10 cellular contexts compared by ENCODE assay signal in the genomic region with DNA sequence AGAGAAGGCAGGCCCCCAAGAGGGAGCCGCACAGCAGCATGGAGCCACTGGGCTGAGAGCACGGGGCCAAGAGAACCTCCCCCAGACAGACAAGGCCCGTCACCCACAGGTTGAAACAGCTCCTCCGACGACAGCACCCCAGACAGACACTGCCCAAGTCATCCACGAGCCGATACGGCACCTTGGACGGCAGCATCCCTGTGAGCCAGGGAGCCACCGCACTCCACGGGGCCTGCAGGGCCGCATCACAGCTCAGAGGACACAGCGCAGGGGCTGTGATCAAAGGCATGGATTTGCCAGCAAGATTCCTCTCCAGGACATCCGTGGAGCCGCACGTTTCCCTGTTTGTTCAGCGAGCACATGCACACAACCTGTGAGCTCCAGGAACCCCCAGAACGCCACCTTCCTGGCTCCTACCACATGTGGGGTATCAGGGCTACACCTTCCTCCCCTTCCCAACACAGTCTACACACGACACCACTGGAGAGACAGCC. TPM values are rescaled to one million over a fixed set of nuclear protein-coding genes. Genes with fewer than 3 reads are reported as not detected.
DNase-seq lines count a peak whose midpoint lies in the region; ATAC-seq and TF ChIP-seq lines count a peak whose summit lies in the region.
"Had no signal": no experiment of that assay in that cellular context is flagged by ENCODE, and none has a peak within 500 bp of the region (broad histone marks: within the 10 kb centered on the region; RNA-seq: fewer than 3 reads in every experiment).

No MANE protein-coding gene starts in this region.

- POLR2A ChIA-PET in A673 (lab: Charles Lee; ENCODE audit: low non-redundant PET): no interaction called here

- no peak for TF ChIP-seq CTCF in A673 (conservative IDR thresholded peaks at IDR 0.05; ENCODE audit: low read depth, low read length)
- TF ChIP-seq CTCF in body of pancreas (IDR thresholded peaks at IDR 0.05): no peak
- no peak for TF ChIP-seq CTCF in mucosa of descending colon (IDR thresholded peaks at IDR 0.05)

- H3K27ac ChIP-seq in A673 (ENCODE audit: low read depth, low read length, poor library complexity, severe bottlenecking) (peak overlapping the region; percentile 37), body of pancreas (peak overlapping the region; percentile 96 to 99 (median 98))

- no peak overlapping the region for H3K4me3 ChIP-seq in A673 (ENCODE audit: low read depth, low read length, poor library complexity, severe bottlenecking)
- no peak overlapping the region for H3K4me3 ChIP-seq in H7 (ENCODE audit: insufficient read depth, low read depth, low read length)
- H3K4me3 ChIP-seq in body of pancreas: no peak overlapping the region
- no peak overlapping the region for H3K4me3 ChIP-seq in mucosa of descending colon
- H3K4me3 ChIP-seq: adrenal gland had no signal

- no peaks in the 10 kb centered on the region for H3K27me3 ChIP-seq in A673 (replicated peaks; ENCODE audit: insufficient read depth, low read depth, low read length, poor library complexity)
- no peaks in the 10 kb centered on the region for H3K27me3 ChIP-seq in H7 (ENCODE audit: control insufficient read depth, insufficient read depth, low read length)
- H3K27me3 ChIP-seq in body of pancreas: no peaks in the 10 kb centered on the region
- H3K27me3 ChIP-seq: adrenal gland had no signal

- no TSS peak for BruUV-seq in A673 (replicated peaks; lab: Mats Ljungman, UMichigan)

- 36 to 64% methylated on average over 5 to 15 of the region's 19 CpGs for WGBS in body of pancreas, 2 donors

- ATAC-seq in body of pancreas (no peak), mucosa of descending colon (no peak)

- CTCF ChIA-PET in A673 (lab: Charles Lee): no interaction called here

- DNase-seq in A673 (ENCODE audit: low spot score): no peak
- peak; percentile 55 for DNase-seq in H7
- peak in 3 of 4 donors; percentile 29 to 45 (median 42) for DNase-seq in body of pancreas
- DNase-seq in mucosa of descending colon: peak in 2 of 3 donors; percentile 24 to 47
- DNase-seq in germinal center (ENCODE audit: low spot score): no peak
- no peak for DNase-seq in NCI-H187 (lab: John Stamatoyannopoulos, UW)
- no peak for DNase-seq in NCI-H345 (lab: John Stamatoyannopoulos, UW)
- DNase-seq in NCI-H748 treated with DMSO at 0.1 percent for 48 hours (lab: John Stamatoyannopoulos, UW): no peak
- DNase-seq: MM.1S had no signal

- H3K4me1 ChIP-seq in A673 (ENCODE audit: insufficient read depth, low read length, poor library complexity, severe bottlenecking): peaks cover 8% of the 10 kb centered on the region
- peaks cover 66% of the 10 kb centered on the region for H3K4me1 ChIP-seq in body of pancreas
- peaks cover 60% of the 10 kb centered on the region for H3K4me1 ChIP-seq in mucosa of descending colon (ENCODE audit: low read depth)

- H3K36me3 ChIP-seq in A673 (ENCODE audit: insufficient read depth, low read length, poor library complexity, severe bottlenecking) (peaks cover 7% of the 10 kb centered on the region), H7 (replicated peaks; ENCODE audit: control insufficient read depth, insufficient read depth, low read length) (no peaks in the 10 kb centered on the region; the same call in none of the 2 replicates), body of pancreas (replicated peaks in 1 of 2; ENCODE audit: insufficient read depth in 1 of 2, low read depth in 2 of 2) (peaks cover 0 to 4% of the 10 kb centered on the region in 2 donors), mucosa of descending colon (ENCODE audit: low read depth) (no peaks in the 10 kb centered on the region)

- intact Hi-C loops in A673 (cut with micrococcal nuclease; ENCODE audit: unreplicated experiment): no loop called here
- intact Hi-C loops in body of pancreas (cut with DNase I): no loop called here
- intact Hi-C loops in mucosa of descending colon (cut with DNase I, micrococcal nuclease): no loop called here

- TF ChIP-seq POLR2A in body of pancreas (IDR thresholded peaks at IDR 0.05): no peak

- H3K9me3 ChIP-seq in A673 (ENCODE audit: low read depth, low read length, poor library complexity, severe bottlenecking) (peaks cover 1% of the 10 kb centered on the region), body of pancreas (no peaks in the 10 kb centered on the region), mucosa of descending colon (no peaks in the 10 kb centered on the region)
- H3K9me3 ChIP-seq: adrenal gland had no signal

RNA-seq across cellular contexts. Expression of gene CTBP1, which starts 3.9 kb away (rescaled TPM):
- 187 and 196 TPM in 2 replicates for total RNA-seq in A673 (2021)
- 267 and 360 TPM in 2 replicates for total RNA-seq in H7 (2014; rRNA removed; shearing (Covaris generic))
- total RNA-seq in body of pancreas: 100 to 1,000 TPM; 148 to 458 TPM
- 100 to 1,000 TPM; 151 to 188 (median 168) TPM for total RNA-seq in mucosa of descending colon

RNA-seq across cellular contexts. Expression of gene MAEA, which starts 44.7 kb away (rescaled TPM):
- 85.9 and 87.0 TPM in 2 replicates for total RNA-seq in A673 (2021)
- 65.4 and 80.6 TPM in 2 replicates for total RNA-seq in H7 (2014; rRNA removed; shearing (Covaris generic))
- total RNA-seq in body of pancreas: 10 to 100 TPM; 68.7 to 88.0 TPM
- 100 to 1,000 TPM in 1 of 3 donors, 10 to 100 TPM in 2; 75.5 to 112 (median 98.4) TPM for total RNA-seq in mucosa of descending colon

Comparison
In these comparisons a context has a peak if more than half of its experiments do, and no peak if none do; other contexts are left out.
1. DNase-seq: peak in H7 (single experiment), body of pancreas (3 of 4) and mucosa of descending colon (2 of 3); none in A673 (single experiment), germinal center (single experiment), NCI-H187 (0 of 2), NCI-H345 (single experiment) and NCI-H748 treated with DMSO at 0.1 percent for 48 hours (single experiment).